Comparison of ENCODE assay signal across 28 cellular contexts in genomic region chr11:117862753-117863152, GRCh38. TPM values are rescaled to one million over a fixed set of nuclear protein-coding genes. Genes with fewer than 3 reads are reported as not detected.
DNase-seq lines count a peak whose midpoint lies in the region; ATAC-seq and TF ChIP-seq lines count a peak whose summit lies in the region.
"Had no signal": no experiment of that assay in that cellular context is flagged by ENCODE, and none has a peak within 500 bp of the region (broad histone marks: within the 10 kb centered on the region; RNA-seq: fewer than 3 reads in every experiment).

No MANE protein-coding gene starts in this region.

- DNase-seq in activated CD8-positive, alpha-beta memory T cell treated with anti-CD3 and anti-CD28 coated beads, Interleukin-2, amount 10 ng/mL, durations not matched to agents 7 days and 5 days, result peak; percentile 7
- DNase-seq in activated CD8-positive, alpha-beta memory T cell treated with anti-CD3 and anti-CD28 coated beads, Interleukin-2, amount 50 U/mL, for 4 hours, result no peak
- DNase-seq in esophagus muscularis mucosa (ENCODE audit: extremely low spot score) (no peak), nephron progenitor cell (no peak), thyroid gland (no peak), EL (no peak), substantia nigra (lab: John Stamatoyannopoulos, UW) (no peak)
- DNase-seq in activated naive CD8-positive, alpha-beta T cell treated with anti-CD3 and anti-CD28 coated beads for 36 hours, result no peak
- DNase-seq: activated CD4-positive, CD25-positive, alpha-beta regulatory T cell treated with anti-CD3 and anti-CD28 coated beads, Interleukin-2, amount 50 U/mL, for 72 hours; activated T-cell treated with anti-CD3 and anti-CD28 coated beads, Interleukin-2, amount 50 U/mL, for 4 hours; body of pancreas; CD4-positive, alpha-beta memory T cell; Karpas-422; MV-4-11; naive thymus-derived CD4-positive, alpha-beta T cell; NCI-H1436 treated with DMSO at 0.1 percent for 48 hours; NCI-H2107; NCI-H446; NCI-H82; SK-N-SH; T-helper 17 cell had no signal

- no peaks in the 10 kb centered on the region for H3K36me3 Mint-ChIP-seq in activated CD8-positive, alpha-beta memory T cell treated with anti-CD3 and anti-CD28 coated beads, Interleukin-2, amount 10 ng/mL, durations not matched to agents 7 days and 5 days
- peaks cover 5% of the 10 kb centered on the region for H3K36me3 Mint-ChIP-seq in nephron progenitor cell (ENCODE audit: low read depth)
- no peaks in the 10 kb centered on the region for H3K36me3 Mint-ChIP-seq in activated naive CD8-positive, alpha-beta T cell treated with anti-CD3 and anti-CD28 coated beads for 36 hours
- H3K36me3 Mint-ChIP-seq: CD4-positive, alpha-beta memory T cell; naive thymus-derived CD4-positive, alpha-beta T cell had no signal

- CTCF ChIA-PET in activated CD8-positive, alpha-beta memory T cell treated with anti-CD3 and anti-CD28 coated beads, Interleukin-2, amount 10 ng/mL, durations not matched to agents 7 days and 5 days (lab: Charles Lee), result interaction anchor here (0.8 kb wide), 1 partner anchor 69 kb away, joined by 3 read pairs; no protein-coding TSS in a partner anchor

- TF ChIP-seq EP300 in esophagus muscularis mucosa (IDR thresholded peaks at IDR 0.05), result no peak

- H3K27me3 ChIP-seq in esophagus muscularis mucosa (no peaks in the 10 kb centered on the region), thyroid gland (no peaks in the 10 kb centered on the region)
- H3K27me3 ChIP-seq: body of pancreas, suprapubic skin had no signal

- TF ChIP-seq POLR2A in esophagus muscularis mucosa (IDR thresholded peaks at IDR 0.05; ENCODE audit: low read depth), result no peak
- no peak for TF ChIP-seq POLR2A in thyroid gland (IDR thresholded peaks at IDR 0.05)

- no peak overlapping the region for H3K4me3 ChIP-seq in esophagus muscularis mucosa
- H3K4me3 ChIP-seq in thyroid gland (replicated peaks in 1 of 3), result no peak overlapping the region
- H3K4me3 ChIP-seq: body of pancreas, GM23338, suprapubic skin had no signal

- H3K36me3 ChIP-seq in esophagus muscularis mucosa (no peaks in the 10 kb centered on the region), thyroid gland (no peaks in the 10 kb centered on the region)
- H3K36me3 ChIP-seq: suprapubic skin had no signal

- H3K4me1 ChIP-seq in esophagus muscularis mucosa, result peaks cover 28 to 60% (median 39%) of the 10 kb centered on the region in 4 donors
- H3K4me1 ChIP-seq in thyroid gland, result peaks cover 0 to 20% of the 10 kb centered on the region in 2 donors

- H3K4me3 Mint-ChIP-seq in activated CD8-positive, alpha-beta memory T cell treated with anti-CD3 and anti-CD28 coated beads, Interleukin-2, amount 10 ng/mL, durations not matched to agents 7 days and 5 days, result no peak overlapping the region
- peak overlapping the region; percentile 9 for H3K4me3 Mint-ChIP-seq in nephron progenitor cell
- H3K4me3 Mint-ChIP-seq in activated naive CD8-positive, alpha-beta T cell treated with anti-CD3 and anti-CD28 coated beads for 36 hours, result no peak overlapping the region
- H3K4me3 Mint-ChIP-seq: activated T-cell treated with anti-CD3 and anti-CD28 coated beads, Interleukin-2, amount 50 U/mL, for 4 hours; CD4-positive, alpha-beta memory T cell; GM23338; naive thymus-derived CD4-positive, alpha-beta T cell; T-helper 17 cell had no signal

- H3K27ac ChIP-seq in esophagus muscularis mucosa (replicated peaks in 1 of 4) (peak overlapping the region; percentile 47 to 75 (median 61)), thyroid gland (peak overlapping the region in 2 of 3 donors; percentile 65 to 78), substantia nigra (ENCODE audit: low read depth, low read length, poor library complexity, severe bottlenecking) (no peak overlapping the region)
- H3K27ac ChIP-seq: epithelial cell of prostate, RWPE1, suprapubic skin had no signal

- no peak for ATAC-seq in activated CD8-positive, alpha-beta memory T cell treated with anti-CD3 and anti-CD28 coated beads, Interleukin-2, amount 10 ng/mL, durations not matched to agents 7 days and 5 days
- ATAC-seq: activated T-cell treated with anti-CD3 and anti-CD28 coated beads, Interleukin-2, amount 50 U/mL, for 4 hours; body of pancreas; GM23338; naive thymus-derived CD4-positive, alpha-beta T cell; T-helper 17 cell had no signal

- TF ChIP-seq CTCF in esophagus muscularis mucosa (IDR thresholded peaks at IDR 0.05) (no peak), nephron progenitor cell (IDR thresholded peaks at IDR 0.05) (no peak), thyroid gland (IDR thresholded peaks at IDR 0.05) (no peak)

- peaks cover 28% of the 10 kb centered on the region for H3K27me3 Mint-ChIP-seq in activated CD8-positive, alpha-beta memory T cell treated with anti-CD3 and anti-CD28 coated beads, Interleukin-2, amount 10 ng/mL, durations not matched to agents 7 days and 5 days
- H3K27me3 Mint-ChIP-seq in nephron progenitor cell (ENCODE audit: low read depth, poor library complexity), result peaks cover 14% of the 10 kb centered on the region
- no peaks in the 10 kb centered on the region for H3K27me3 Mint-ChIP-seq in activated naive CD8-positive, alpha-beta T cell treated with anti-CD3 and anti-CD28 coated beads for 36 hours

- WGBS in esophagus muscularis mucosa, result 88% methylated on average over 1 of the region's 1 CpG
- WGBS in thyroid gland, 2 donors, result 100% methylated on average over 1 of the region's 1 CpG; no CpG with 5 or more reads in 1 of the 2 donors

- H3K27ac Mint-ChIP-seq in activated CD8-positive, alpha-beta memory T cell treated with anti-CD3 and anti-CD28 coated beads, Interleukin-2, amount 10 ng/mL, durations not matched to agents 7 days and 5 days, result no peak overlapping the region
- H3K27ac Mint-ChIP-seq in nephron progenitor cell, result peak overlapping the region; percentile 32
- H3K27ac Mint-ChIP-seq in activated naive CD8-positive, alpha-beta T cell treated with anti-CD3 and anti-CD28 coated beads for 36 hours, result no peak overlapping the region
- H3K27ac Mint-ChIP-seq: CD4-positive, alpha-beta memory T cell; GM23338; naive thymus-derived CD4-positive, alpha-beta T cell; T-helper 17 cell had no signal

- intact Hi-C loops in esophagus muscularis mucosa (cut with DNase I) (no loop called here), thyroid gland (cut with DNase I) (no loop called here)

- no peaks in the 10 kb centered on the region for H3K9me3 Mint-ChIP-seq in activated CD8-positive, alpha-beta memory T cell treated with anti-CD3 and anti-CD28 coated beads, Interleukin-2, amount 10 ng/mL, durations not matched to agents 7 days and 5 days (ENCODE audit: low read depth)
- H3K9me3 Mint-ChIP-seq in nephron progenitor cell, result no peaks in the 10 kb centered on the region
- H3K9me3 Mint-ChIP-seq in activated naive CD8-positive, alpha-beta T cell treated with anti-CD3 and anti-CD28 coated beads for 36 hours, result no peaks in the 10 kb centered on the region
- H3K9me3 Mint-ChIP-seq: activated T-cell treated with anti-CD3 and anti-CD28 coated beads, Interleukin-2, amount 50 U/mL, for 4 hours; GM23338 had no signal

- peaks cover 13% of the 10 kb centered on the region for H3K4me1 Mint-ChIP-seq in activated CD8-positive, alpha-beta memory T cell treated with anti-CD3 and anti-CD28 coated beads, Interleukin-2, amount 10 ng/mL, durations not matched to agents 7 days and 5 days
- H3K4me1 Mint-ChIP-seq in nephron progenitor cell, result peaks cover 66% of the 10 kb centered on the region
- peaks cover 2% of the 10 kb centered on the region for H3K4me1 Mint-ChIP-seq in activated naive CD8-positive, alpha-beta T cell treated with anti-CD3 and anti-CD28 coated beads for 36 hours

- H3K9me3 ChIP-seq in esophagus muscularis mucosa (no peaks in the 10 kb centered on the region), thyroid gland (no peaks in the 10 kb centered on the region)
- H3K9me3 ChIP-seq: body of pancreas, SK-N-SH, suprapubic skin had no signal

RNA-seq across cellular contexts. Expression of gene FXYD6, which starts 13.7 kb away (rescaled TPM):
- total RNA-seq in activated CD8-positive, alpha-beta memory T cell treated with anti-CD3 and anti-CD28 coated beads, Interleukin-2, amount 10 ng/mL, durations not matched to agents 7 days and 5 days, result under 1 TPM; 0.12 to 0.20 TPM
- total RNA-seq in esophagus muscularis mucosa, result 100 to 1,000 TPM in 2 of 4 donors, 10 to 100 TPM in 2; 78.9 to 105 (median 91.5) TPM
- 100 to 1,000 TPM in 2 of 4 donors, 10 to 100 TPM in 2; 34.2 to 143 (median 88.6) TPM for total RNA-seq in thyroid gland
- total RNA-seq in activated naive CD8-positive, alpha-beta T cell treated with anti-CD3 and anti-CD28 coated beads for 36 hours, result under 1 TPM in 1 of 2 experiments, not detected in 1; 0.18 TPM
- total RNA-seq: CD4-positive, alpha-beta memory T cell; osteoblast had no signal

RNA-seq across cellular contexts. Expression of gene FXYD2, which starts 38.2 kb away (rescaled TPM):
- total RNA-seq in activated CD8-positive, alpha-beta memory T cell treated with anti-CD3 and anti-CD28 coated beads, Interleukin-2, amount 10 ng/mL, durations not matched to agents 7 days and 5 days, result 10 to 100 TPM; 13.1 to 19.0 TPM
- 1 to 10 TPM in 3 of 4 donors, under 1 TPM in 1; 0.52 to 5.8 (median 3.7) TPM for total RNA-seq in esophagus muscularis mucosa
- total RNA-seq in thyroid gland, result 1 to 10 TPM in 3 of 4 donors, under 1 TPM in 1; 0.42 to 2.8 (median 1.5) TPM
- total RNA-seq in activated naive CD8-positive, alpha-beta T cell treated with anti-CD3 and anti-CD28 coated beads for 36 hours, result 1 to 10 TPM; 8.3 to 8.8 TPM
- total RNA-seq: A172, chondrocyte, osteoblast, suprapubic skin had no signal

Comparison
In these comparisons a context has a peak if more than half of its experiments do, and no peak if none do; other contexts are left out.
1. RNA of gene FXYD6, which starts 13.7 kb away (total RNA-seq): 34.2 to 143 TPM in thyroid gland and 78.9 to 105 TPM in esophagus muscularis mucosa; 0.12 to 0.20 TPM in activated CD8-positive, alpha-beta memory T cell treated with anti-CD3 and anti-CD28 coated beads, Interleukin-2, amount 10 ng/mL, durations not matched to agents 7 days and 5 days and 0.18 TPM in activated naive CD8-positive, alpha-beta T cell treated with anti-CD3 and anti-CD28 coated beads for 36 hours; every median in the first group is over 10 times any median in the second.